1 cellular context compared by ENCODE assay signal in genomic region chr19:51552608-51552995, GRCh38.
TF ChIP-seq lines count a peak whose summit lies in the region.

No MANE protein-coding gene starts in this region.

TF ChIP-seq in K562, 482 proteins besides CTCF, POLR2A, EP300 and RAD21 (continues in another document):
- TF ChIP-seq ZNF778 (CRISPR knock-in tag; IDR thresholded peaks at IDR 0.05): no peak
- TF ChIP-seq POLR2H (tag; IDR thresholded peaks at IDR 0.05; ENCODE audit: low read depth): peak; percentile 32; the same call in 1 of the 2 replicates
- peak; percentile 68 for TF ChIP-seq TAF9B (IDR thresholded peaks at IDR 0.05; ENCODE audit: partially characterized antibody)
- TF ChIP-seq ZNF655 (CRISPR knock-in tag; IDR thresholded peaks at IDR 0.05): peak; percentile 74; the same call in 1 of the 2 replicates
- peak; percentile 92 for TF ChIP-seq ZNF512 (tag; IDR thresholded peaks at IDR 0.05)
- TF ChIP-seq ZBTB40 (IDR thresholded peaks at IDR 0.05): peak; percentile 26; the same call in 1 of the 2 replicates
- no peak for TF ChIP-seq ZBTB40 (CRISPR knock-in tag; IDR thresholded peaks at IDR 0.05)
- peak; percentile 95 for TF ChIP-seq LARP7 (IDR thresholded peaks at IDR 0.05)
- no peak for TF ChIP-seq LCOR (CRISPR knock-in tag; IDR thresholded peaks at IDR 0.05)
- TF ChIP-seq E2F5 (CRISPR knock-in tag; IDR thresholded peaks at IDR 0.05): no peak
- TF ChIP-seq THRAP3 (IDR thresholded peaks at IDR 0.05; ENCODE audit: borderline replicate concordance): peak; percentile 93
- TF ChIP-seq CSDE1 (IDR thresholded peaks at IDR 0.05): peak in 1 of 2 experiments; percentile 22; a peak in 1 of 4 replicates
- TF ChIP-seq TFE3 (CRISPR knock-in tag; IDR thresholded peaks at IDR 0.05): no peak
- 0 out of 2 replicates have a peak, but pooled peaks have one; percentile 42 for TF ChIP-seq DPF2 (IDR thresholded peaks at IDR 0.05)
- no peak for TF ChIP-seq ILK (tag; IDR thresholded peaks at IDR 0.05; ENCODE audit: borderline replicate concordance, low read depth)
- TF ChIP-seq SNAPC5 (CRISPR knock-in tag; IDR thresholded peaks at IDR 0.05): no peak
- TF ChIP-seq MITF (IDR thresholded peaks at IDR 0.05): no peak
- no peak for TF ChIP-seq CREB5 (CRISPR knock-in tag; IDR thresholded peaks at IDR 0.05)
- TF ChIP-seq DNMT1 (IDR thresholded peaks at IDR 0.05): 0 out of 2 replicates have a peak, but pooled peaks have one; percentile 56
- TF ChIP-seq ETV6 (IDR thresholded peaks at IDR 0.05; ENCODE audit: borderline replicate concordance in 1 of 2, low read depth in 2 of 2, low read length in 1 of 2): no peak
- TF ChIP-seq ETV6 (CRISPR knock-in tag; IDR thresholded peaks at IDR 0.05; ENCODE audit: borderline replicate concordance): no peak
- TF ChIP-seq KDM1A (IDR thresholded peaks at IDR 0.05): 0 out of 4 replicates have a peak, but pooled peaks of 1 of the 2 experiments have one; percentile 44
- no peak for TF ChIP-seq DEAF1 (CRISPR knock-in tag; IDR thresholded peaks at IDR 0.05)
- TF ChIP-seq OTX1 (CRISPR knock-in tag; IDR thresholded peaks at IDR 0.05): peak; percentile 95
- TF ChIP-seq ZKSCAN1 (IDR thresholded peaks at IDR 0.05; ENCODE audit: low read depth, low read length): no peak
- TF ChIP-seq U2AF1 (optimal IDR thresholded peaks at IDR 0.05; ENCODE audit: low read depth, low read length): no peak
- TF ChIP-seq CHD1 (IDR thresholded peaks at IDR 0.05; ENCODE audit: low read length): no peak
- TF ChIP-seq ARNT (IDR thresholded peaks at IDR 0.05): peak; percentile 27 to 83; a peak in 3 of 4 replicates
- no peak for TF ChIP-seq HMBOX1 (IDR thresholded peaks at IDR 0.05)
- peak; percentile 86 for TF ChIP-seq POLR2B (IDR thresholded peaks at IDR 0.05; ENCODE audit: low read depth, partially characterized antibody)
- TF ChIP-seq XRCC5 (IDR thresholded peaks at IDR 0.05; ENCODE audit: low read depth, low read length): no peak
- peak; percentile 18 to 20; a peak in 2 of 4 replicates for TF ChIP-seq TRIM24 (IDR thresholded peaks at IDR 0.05)
- peak; percentile 4; the same call in 1 of the 2 replicates for TF ChIP-seq NFIC (IDR thresholded peaks at IDR 0.05)
- no peak for TF ChIP-seq CC2D1A (IDR thresholded peaks at IDR 0.05)
- TF ChIP-seq NFRKB (IDR thresholded peaks at IDR 0.05; ENCODE audit: low read depth): peak; percentile 97
- no peak for TF ChIP-seq BRF1 (IDR thresholded peaks at IDR 0.05; ENCODE audit: borderline replicate concordance, extremely low read depth, insufficient read length)
- TF ChIP-seq CCNT2 (IDR thresholded peaks at IDR 0.05; ENCODE audit: borderline replicate concordance, extremely low read depth, insufficient read length, low read depth, low read length): no peak
- TF ChIP-seq MTA3 (IDR thresholded peaks at IDR 0.05; ENCODE audit: borderline replicate concordance): no peak
- TF ChIP-seq BMI1 (IDR thresholded peaks at IDR 0.05; ENCODE audit: low read length): no peak
